Comparison of ENCODE assay signal across 16 cellular contexts in the genomic region with DNA sequence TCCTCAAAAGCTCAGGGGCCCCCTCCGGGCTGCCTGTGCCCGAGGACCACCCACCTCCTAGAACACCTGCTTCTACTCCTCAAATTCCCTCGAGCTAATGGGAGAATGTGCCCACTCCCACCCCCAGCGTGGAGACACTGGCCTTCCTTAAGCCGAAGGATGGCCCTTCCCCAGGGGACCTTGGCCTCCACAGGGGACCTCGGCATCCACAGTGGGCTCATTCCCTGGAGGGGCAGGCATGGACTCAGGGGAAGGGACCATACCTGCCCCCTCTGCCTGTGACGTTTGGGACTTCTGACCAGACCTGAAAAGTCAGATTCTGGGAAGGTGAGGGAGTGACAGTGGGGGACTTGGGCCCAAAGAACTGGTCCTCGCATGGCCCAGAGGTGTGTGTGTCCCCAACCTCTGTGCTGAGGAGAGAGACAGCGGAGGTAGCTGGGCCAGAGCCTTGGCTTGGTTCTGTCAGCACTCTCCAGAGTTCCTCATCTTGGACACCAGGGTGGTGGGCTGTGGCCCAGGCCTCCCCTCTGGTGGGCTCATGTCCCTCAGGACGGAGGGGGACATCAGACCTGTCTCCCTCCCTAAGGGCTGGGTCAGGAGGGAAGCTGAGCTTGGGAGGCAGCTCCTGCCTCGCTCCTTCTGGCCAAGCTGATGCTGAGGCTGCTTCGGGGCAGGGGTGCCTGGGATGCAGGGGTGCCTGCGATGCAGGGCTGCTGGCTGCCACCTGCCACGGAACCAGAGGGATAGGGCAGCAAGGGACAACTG.
DNase-seq lines count a peak whose midpoint lies in the region; ATAC-seq lines count a peak whose summit lies in the region.
"Had no signal": no experiment of that assay in that cellular context is flagged by ENCODE, and none has a peak within 500 bp of the region (broad histone marks: within the 10 kb centered on the region; RNA-seq: fewer than 3 reads in every experiment).

No MANE protein-coding gene starts in this region.

- H3K27ac Mint-ChIP-seq in activated CD4-positive, alpha-beta memory T cell treated with anti-CD3 and anti-CD28 coated beads, Interleukin-2, amount 10 ng/mL, durations not matched to agents 7 days and 5 days = peak overlapping the region; percentile 32
- no peak overlapping the region for H3K27ac Mint-ChIP-seq in activated CD4-positive, alpha-beta memory T cell treated with anti-CD3 and anti-CD28 coated beads for 36 hours
- peak overlapping the region; percentile 32 for H3K27ac Mint-ChIP-seq in activated T-helper 1 cell treated with anti-CD3 and anti-CD28 coated beads, Interleukin-12 subunit alpha, Interleukin-12 subunit beta, Interleukin-2, Interleukin-4 antibody, amounts not matched to agents 30 ng/mL and 10 ng/mL and 1 ng/mL, durations not matched to agents 14 hours and 24 hours and 36 hours

- ATAC-seq in GM21723 (IDR thresholded peaks at IDR 0.05; ENCODE audit: unreplicated experiment) = peak; percentile 8
- no peak for ATAC-seq in GM21447 (IDR thresholded peaks at IDR 0.05; ENCODE audit: unreplicated experiment)
- ATAC-seq: A549 had no signal

- peak overlapping the region in 1 of 2 donors; percentile 14 for H3K4me3 ChIP-seq in neuronal stem cell (ENCODE audit: low read length in 2 of 2)
- H3K4me3 ChIP-seq: A549, cardiac muscle cell, dorsolateral prefrontal cortex, thoracic aorta had no signal

- WGBS in neuronal stem cell (ENCODE audit: extremely low coverage in 2 of 2, insufficient read length in 2 of 2, insufficient replicate concordance in 1 of 2), 2 donors = no CpG with 5 or more reads among the region's 14 CpGs

- POLR2A ChIA-PET in activated CD4-positive, alpha-beta memory T cell treated with anti-CD3 and anti-CD28 coated beads, Interleukin-2, amount 10 ng/mL, durations not matched to agents 7 days and 5 days (lab: Charles Lee) = interaction anchor here (0.7 to 2.2 kb wide), 5 partner anchors 9 to 189 kb away, joined by 3 to 13 read pairs (median 3); no protein-coding TSS in a partner anchor
- POLR2A ChIA-PET in activated CD4-positive, alpha-beta memory T cell treated with anti-CD3 and anti-CD28 coated beads for 36 hours (lab: Charles Lee) = no interaction called here
- POLR2A ChIA-PET in HEK293T (lab: Yijun Ruan, JAX) = no interaction called here

- H4K91ac ChIP-seq in neuronal stem cell (ENCODE audit: low read depth, low read length, poor library complexity) = no peak overlapping the region

- H2AFZ ChIP-seq in neuronal stem cell (ENCODE audit: low read length) = no peak overlapping the region

- no peaks in the 10 kb centered on the region for H3K9me3 Mint-ChIP-seq in activated CD4-positive, alpha-beta memory T cell treated with anti-CD3 and anti-CD28 coated beads, Interleukin-2, amount 10 ng/mL, durations not matched to agents 7 days and 5 days
- no peaks in the 10 kb centered on the region for H3K9me3 Mint-ChIP-seq in activated CD4-positive, alpha-beta memory T cell treated with anti-CD3 and anti-CD28 coated beads for 36 hours
- H3K9me3 Mint-ChIP-seq in activated T-helper 1 cell treated with anti-CD3 and anti-CD28 coated beads, Interleukin-12 subunit alpha, Interleukin-12 subunit beta, Interleukin-2, Interleukin-4 antibody, amounts not matched to agents 30 ng/mL and 10 ng/mL and 1 ng/mL, durations not matched to agents 14 hours and 24 hours and 36 hours = no peaks in the 10 kb centered on the region

- peak overlapping the region; percentile 63 for H3K18ac ChIP-seq in neuronal stem cell (ENCODE audit: low read length)

- no peak overlapping the region for H2BK5ac ChIP-seq in neuronal stem cell (ENCODE audit: low read length)

- H3K4me1 Mint-ChIP-seq in activated CD4-positive, alpha-beta memory T cell treated with anti-CD3 and anti-CD28 coated beads, Interleukin-2, amount 10 ng/mL, durations not matched to agents 7 days and 5 days = peaks cover 59% of the 10 kb centered on the region
- peaks cover 22% of the 10 kb centered on the region for H3K4me1 Mint-ChIP-seq in activated CD4-positive, alpha-beta memory T cell treated with anti-CD3 and anti-CD28 coated beads for 36 hours (ENCODE audit: low read depth)
- H3K4me1 Mint-ChIP-seq in activated T-helper 1 cell treated with anti-CD3 and anti-CD28 coated beads, Interleukin-12 subunit alpha, Interleukin-12 subunit beta, Interleukin-2, Interleukin-4 antibody, amounts not matched to agents 30 ng/mL and 10 ng/mL and 1 ng/mL, durations not matched to agents 14 hours and 24 hours and 36 hours (ENCODE audit: low read depth) = peaks cover 78% of the 10 kb centered on the region

- peaks cover 21% of the 10 kb centered on the region for H3K79me1 ChIP-seq in neuronal stem cell (ENCODE audit: low read depth, low read length)

- H3K23ac ChIP-seq in neuronal stem cell (ENCODE audit: low read depth, low read length, poor library complexity) = peak overlapping the region; percentile 38

- no peak overlapping the region for H3K27ac ChIP-seq in neuronal stem cell (replicated peaks; ENCODE audit: low read length)
- H3K27ac ChIP-seq: A549, cardiac muscle cell, KMS-11, thoracic aorta had no signal

- H2AK5ac ChIP-seq in neuronal stem cell (ENCODE audit: low read depth, low read length) = no peak overlapping the region

- no peak overlapping the region for H2BK12ac ChIP-seq in neuronal stem cell (ENCODE audit: low read length)

- H3K14ac ChIP-seq in neuronal stem cell (ENCODE audit: low read length) = no peak overlapping the region

- no peaks in the 10 kb centered on the region for H3K27me3 ChIP-seq in neuronal stem cell (ENCODE audit: control insufficient read depth in 3 of 3, insufficient read depth in 3 of 3, low read depth in 1 of 3, low read length in 3 of 3)
- H3K27me3 ChIP-seq: cardiac muscle cell, dorsolateral prefrontal cortex had no signal

- H3K9ac ChIP-seq in neuronal stem cell (ENCODE audit: low read depth, low read length, poor library complexity) = peak overlapping the region; percentile 73
- H3K9ac ChIP-seq: KMS-11 had no signal

- no peak overlapping the region for H3K4ac ChIP-seq in neuronal stem cell (ENCODE audit: low read length)

- no peaks in the 10 kb centered on the region for H3K9me3 ChIP-seq in neuronal stem cell (replicated peaks in 1 of 2; ENCODE audit: control insufficient read depth in 2 of 2, insufficient read depth in 1 of 2, low read depth in 1 of 2, low read length in 2 of 2)
- H3K9me3 ChIP-seq: A549, thoracic aorta had no signal

- CTCF ChIA-PET in activated CD4-positive, alpha-beta memory T cell treated with anti-CD3 and anti-CD28 coated beads, Interleukin-2, amount 10 ng/mL, durations not matched to agents 7 days and 5 days (lab: Charles Lee) = interaction anchor here (0.8 to 1.0 kb wide), 3 partner anchors 185 to 279 kb away, joined by 3 read pairs; no protein-coding TSS in a partner anchor
- CTCF ChIA-PET in activated CD4-positive, alpha-beta memory T cell treated with anti-CD3 and anti-CD28 coated beads for 36 hours (lab: Charles Lee) = interaction anchor here (0.8 to 1.3 kb wide), 2 partner anchors 62 to 145 kb away, joined by 3 read pairs; no protein-coding TSS in a partner anchor
- CTCF ChIA-PET in HEK293T (lab: Yijun Ruan, JAX) = interaction anchor here (0.5 kb wide), 1 partner anchor 76 kb away, joined by 3 read pairs; no protein-coding TSS in a partner anchor

- H3K4me3 Mint-ChIP-seq in activated CD4-positive, alpha-beta memory T cell treated with anti-CD3 and anti-CD28 coated beads, Interleukin-2, amount 10 ng/mL, durations not matched to agents 7 days and 5 days = no peak overlapping the region
- H3K4me3 Mint-ChIP-seq in activated CD4-positive, alpha-beta memory T cell treated with anti-CD3 and anti-CD28 coated beads for 36 hours = no peak overlapping the region
- peak overlapping the region; percentile 11 for H3K4me3 Mint-ChIP-seq in activated T-helper 1 cell treated with anti-CD3 and anti-CD28 coated beads, Interleukin-12 subunit alpha, Interleukin-12 subunit beta, Interleukin-2, Interleukin-4 antibody, amounts not matched to agents 30 ng/mL and 10 ng/mL and 1 ng/mL, durations not matched to agents 14 hours and 24 hours and 36 hours

- no peak overlapping the region for H2BK15ac ChIP-seq in neuronal stem cell (ENCODE audit: low read length)

- intact Hi-C loops in activated CD4-positive, alpha-beta memory T cell treated with anti-CD3 and anti-CD28 coated beads for 36 hours (cut with micrococcal nuclease) = loop anchor here (5.0 kb wide), 1 partner anchor 172 kb away; a partner anchor contains a TSS
- intact Hi-C loops in activated T-helper 1 cell treated with anti-CD3 and anti-CD28 coated beads, Interleukin-12 subunit alpha, Interleukin-12 subunit beta, Interleukin-2, Interleukin-4 antibody, amounts not matched to agents 30 ng/mL and 10 ng/mL and 1 ng/mL, durations not matched to agents 14 hours and 24 hours and 36 hours (cut with micrococcal nuclease) = loop anchor here (1.0 kb wide), 1 partner anchor 9 kb away; no protein-coding TSS in a partner anchor

- H4K8ac ChIP-seq in neuronal stem cell (ENCODE audit: low read depth, low read length) = no peak overlapping the region

- no peak overlapping the region for H2BK120ac ChIP-seq in neuronal stem cell (ENCODE audit: low read depth, low read length)

- H3K36me3 ChIP-seq in neuronal stem cell (replicated peaks in 1 of 2; ENCODE audit: control insufficient read depth in 2 of 2, insufficient read depth in 2 of 2, low read length in 2 of 2) = peaks cover 6 to 55% of the 10 kb centered on the region in 2 donors
- H3K36me3 ChIP-seq: cardiac muscle cell, thoracic aorta had no signal

- no peak overlapping the region for H3K4me2 ChIP-seq in neuronal stem cell (ENCODE audit: insufficient read depth, low read length, poor library complexity, severe bottlenecking)
- H3K4me2 ChIP-seq: A549, KMS-11 had no signal

- no peak for DNase-seq in activated CD4-positive, alpha-beta memory T cell treated with anti-CD3 and anti-CD28 coated beads, Interleukin-2, amount 10 ng/mL, durations not matched to agents 7 days and 5 days
- no peak for DNase-seq in activated CD4-positive, alpha-beta memory T cell treated with anti-CD3 and anti-CD28 coated beads for 36 hours
- no peak for DNase-seq in activated T-helper 1 cell treated with anti-CD3 and anti-CD28 coated beads, Interleukin-12 subunit alpha, Interleukin-12 subunit beta, Interleukin-2, Interleukin-4 antibody, amounts not matched to agents 30 ng/mL and 10 ng/mL and 1 ng/mL, durations not matched to agents 14 hours and 24 hours and 36 hours (ENCODE audit: low spot score)
- DNase-seq in neuronal stem cell (ENCODE audit: low spot score) = no peak
- no peak for DNase-seq in HEK293T (ENCODE audit: extremely low spot score)
- no peak for DNase-seq in OCI-M2 (lab: John Stamatoyannopoulos, UW; ENCODE audit: unreplicated experiment)
- DNase-seq: amygdala, NCI-H1092, NCI-H446 had no signal

- H3K4me1 ChIP-seq in neuronal stem cell (ENCODE audit: control insufficient read depth in 2 of 2, insufficient read depth in 1 of 2, low read depth in 1 of 2, low read length in 2 of 2) = peaks cover 0 to 14% of the 10 kb centered on the region in 2 donors
- H3K4me1 ChIP-seq: A549 had no signal

- H3K27me3 Mint-ChIP-seq in activated CD4-positive, alpha-beta memory T cell treated with anti-CD3 and anti-CD28 coated beads, Interleukin-2, amount 10 ng/mL, durations not matched to agents 7 days and 5 days = peaks cover 2% of the 10 kb centered on the region
- H3K27me3 Mint-ChIP-seq in activated CD4-positive, alpha-beta memory T cell treated with anti-CD3 and anti-CD28 coated beads for 36 hours = no peaks in the 10 kb centered on the region
- no peaks in the 10 kb centered on the region for H3K27me3 Mint-ChIP-seq in activated T-helper 1 cell treated with anti-CD3 and anti-CD28 coated beads, Interleukin-12 subunit alpha, Interleukin-12 subunit beta, Interleukin-2, Interleukin-4 antibody, amounts not matched to agents 30 ng/mL and 10 ng/mL and 1 ng/mL, durations not matched to agents 14 hours and 24 hours and 36 hours (ENCODE audit: insufficient read depth)

- no peaks in the 10 kb centered on the region for H3K36me3 Mint-ChIP-seq in activated CD4-positive, alpha-beta memory T cell treated with anti-CD3 and anti-CD28 coated beads, Interleukin-2, amount 10 ng/mL, durations not matched to agents 7 days and 5 days (ENCODE audit: low read depth)
- H3K36me3 Mint-ChIP-seq in activated CD4-positive, alpha-beta memory T cell treated with anti-CD3 and anti-CD28 coated beads for 36 hours = no peaks in the 10 kb centered on the region
- H3K36me3 Mint-ChIP-seq in activated T-helper 1 cell treated with anti-CD3 and anti-CD28 coated beads, Interleukin-12 subunit alpha, Interleukin-12 subunit beta, Interleukin-2, Interleukin-4 antibody, amounts not matched to agents 30 ng/mL and 10 ng/mL and 1 ng/mL, durations not matched to agents 14 hours and 24 hours and 36 hours (ENCODE audit: low read depth) = peaks cover 1% of the 10 kb centered on the region
